ENCODE assay signal across 2 cellular contexts in genomic region chr2:28702887-28703286, GRCh38.
A peak's percentile ranks its signal among the peaks of the same experiment; 100 is the strongest.
TF ChIP-seq lines count a peak whose summit lies in the region.

No MANE protein-coding gene starts in this region.

TF ChIP-seq in K562, 482 proteins besides CTCF, POLR2A, EP300 and RAD21:
- TF ChIP-seq ZNF12 (CRISPR knock-in tag; IDR thresholded peaks at IDR 0.05) (0 out of 2 replicates have a peak, but pooled peaks have one; percentile 71), LEF1 (IDR thresholded peaks at IDR 0.05) (no peak)

TF ChIP-seq in liver, 16 proteins besides CTCF, POLR2A, EP300 and RAD21:
- TF ChIP-seq, protein P1, sequence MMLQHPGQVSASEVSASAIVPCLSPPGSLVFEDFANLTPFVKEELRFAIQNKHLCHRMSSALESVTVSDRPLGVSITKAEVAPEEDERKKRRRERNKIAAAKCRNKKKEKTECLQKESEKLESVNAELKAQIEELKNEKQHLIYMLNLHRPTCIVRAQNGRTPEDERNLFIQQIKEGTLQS (IDR thresholded peaks at IDR 0.05) = no peak
- TF ChIP-seq, protein P2, sequence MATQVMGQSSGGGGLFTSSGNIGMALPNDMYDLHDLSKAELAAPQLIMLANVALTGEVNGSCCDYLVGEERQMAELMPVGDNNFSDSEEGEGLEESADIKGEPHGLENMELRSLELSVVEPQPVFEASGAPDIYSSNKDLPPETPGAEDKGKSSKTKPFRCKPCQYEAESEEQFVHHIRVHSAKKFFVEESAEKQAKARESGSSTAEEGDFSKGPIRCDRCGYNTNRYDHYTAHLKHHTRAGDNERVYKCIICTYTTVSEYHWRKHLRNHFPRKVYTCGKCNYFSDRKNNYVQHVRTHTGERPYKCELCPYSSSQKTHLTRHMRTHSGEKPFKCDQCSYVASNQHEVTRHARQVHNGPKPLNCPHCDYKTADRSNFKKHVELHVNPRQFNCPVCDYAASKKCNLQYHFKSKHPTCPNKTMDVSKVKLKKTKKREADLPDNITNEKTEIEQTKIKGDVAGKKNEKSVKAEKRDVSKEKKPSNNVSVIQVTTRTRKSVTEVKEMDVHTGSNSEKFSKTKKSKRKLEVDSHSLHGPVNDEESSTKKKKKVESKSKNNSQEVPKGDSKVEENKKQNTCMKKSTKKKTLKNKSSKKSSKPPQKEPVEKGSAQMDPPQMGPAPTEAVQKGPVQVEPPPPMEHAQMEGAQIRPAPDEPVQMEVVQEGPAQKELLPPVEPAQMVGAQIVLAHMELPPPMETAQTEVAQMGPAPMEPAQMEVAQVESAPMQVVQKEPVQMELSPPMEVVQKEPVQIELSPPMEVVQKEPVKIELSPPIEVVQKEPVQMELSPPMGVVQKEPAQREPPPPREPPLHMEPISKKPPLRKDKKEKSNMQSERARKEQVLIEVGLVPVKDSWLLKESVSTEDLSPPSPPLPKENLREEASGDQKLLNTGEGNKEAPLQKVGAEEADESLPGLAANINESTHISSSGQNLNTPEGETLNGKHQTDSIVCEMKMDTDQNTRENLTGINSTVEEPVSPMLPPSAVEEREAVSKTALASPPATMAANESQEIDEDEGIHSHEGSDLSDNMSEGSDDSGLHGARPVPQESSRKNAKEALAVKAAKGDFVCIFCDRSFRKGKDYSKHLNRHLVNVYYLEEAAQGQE (IDR thresholded peaks at IDR 0.05) = no peak
TF ChIP-seq in liver: peak in this region for 0.
